Comparison of ENCODE assay signal across 32 cellular contexts in genomic region chr7:115102738-115103137, GRCh38.
"Had no signal": no experiment of that assay in that cellular context is flagged by ENCODE, and none has a peak within 500 bp of the region (broad histone marks: within the 10 kb centered on the region; RNA-seq: fewer than 3 reads in every experiment).

No MANE protein-coding gene starts in this region.

- H3K27me3 ChIP-seq: adrenal gland, ascending aorta, brain microvascular endothelial cell, breast epithelium, cardiac muscle cell had no signal

- DNase-seq: activated effector memory CD4-positive, alpha-beta T cell treated with anti-CD3 and anti-CD28 coated beads, Interleukin-2, amount 50 U/mL, for 16 hours; activated effector memory CD4-positive, alpha-beta T cell treated with Interleukin-2 at 50 U/mL for 16 hours; activated gamma-delta T cell; activated gamma-delta T cell treated with Interleukin-2 at 50 U/mL for 16 hours; activated naive CD4-positive, alpha-beta T cell treated with anti-CD3 and anti-CD28 coated beads for 36 hours; activated naive CD4-positive, alpha-beta T cell treated with anti-CD3 and anti-CD28 coated beads, Interleukin-2, amount 10 ng/mL, durations not matched to agents 7 days and 5 days; activated naive CD4-positive, alpha-beta T cell treated with anti-CD3 and anti-CD28 coated beads, Interleukin-2, amount 50 U/mL, for 16 hours; activated naive CD4-positive, alpha-beta T cell treated with Interleukin-2 at 50 U/mL for 16 hours; activated naive CD8-positive, alpha-beta T cell treated with anti-CD3 and anti-CD28 coated beads for 36 hours; activated naive CD8-positive, alpha-beta T cell treated with anti-CD3 and anti-CD28 coated beads, Interleukin-2, amount 10 ng/mL, durations not matched to agents 7 days and 5 days; activated naive CD8-positive, alpha-beta T cell treated with anti-CD3 and anti-CD28 coated beads, Interleukin-2, amount 50 U/mL, for 24 hours; activated T-cell treated with anti-CD3 and anti-CD28 coated beads, Interleukin-2, amount 50 U/mL, for 1 hour; activated T-cell treated with anti-CD3 and anti-CD28 coated beads, Interleukin-2, amount 50 U/mL, for 24 hours; activated T-cell treated with anti-CD3 and anti-CD28 coated beads, Interleukin-2, amount 50 U/mL, for 4 hours; activated T-cell treated with anti-CD3 and anti-CD28 coated beads, Interleukin-2, amount 50 U/mL, for 48 hours; activated T-cell treated with anti-CD3 and anti-CD28 coated beads, Interleukin-2, amount 50 U/mL, for 72 hours; adrenal gland; amniotic stem cell; amygdala; anterior cingulate cortex; aorta; brain microvascular endothelial cell; caudate nucleus; central memory CD4-positive, alpha-beta T cell; cerebellar nuclear complex had no signal

- FAIRE-seq: astrocyte, bronchial epithelial cell had no signal

- ATAC-seq: activated naive CD4-positive, alpha-beta T cell treated with anti-CD3 and anti-CD28 coated beads, Interleukin-2, amount 50 U/mL, for 72 hours; activated naive CD8-positive, alpha-beta T cell treated with anti-CD3 and anti-CD28 coated beads, Interleukin-2, amount 50 U/mL, for 24 hours; activated T-cell treated with anti-CD3 and anti-CD28 coated beads, Interleukin-2, amount 50 U/mL, for 4 hours; activated T-cell treated with anti-CD3 and anti-CD28 coated beads, Interleukin-2, amount 50 U/mL, for 72 hours; activated T-helper 17 cell treated with anti-CD3 and anti-CD28 coated beads, Interleukin-2, amount 50 U/mL, for 72 hours had no signal

- H3K36me3 ChIP-seq: adrenal gland, ascending aorta, brain microvascular endothelial cell, breast epithelium, cardiac muscle cell had no signal

- H3K9me3 ChIP-seq: adrenal gland, ascending aorta, breast epithelium had no signal

- H3K4me3 ChIP-seq: adrenal gland, ascending aorta, breast epithelium, cardiac muscle cell had no signal

- H3K27ac ChIP-seq: adrenal gland, ascending aorta, brain microvascular endothelial cell, breast epithelium, cardiac muscle cell had no signal

- H3K4me1 ChIP-seq: adrenal gland, ascending aorta, breast epithelium had no signal
